Comparison of ENCODE assay signal across 8 cellular contexts in the genomic region with DNA sequence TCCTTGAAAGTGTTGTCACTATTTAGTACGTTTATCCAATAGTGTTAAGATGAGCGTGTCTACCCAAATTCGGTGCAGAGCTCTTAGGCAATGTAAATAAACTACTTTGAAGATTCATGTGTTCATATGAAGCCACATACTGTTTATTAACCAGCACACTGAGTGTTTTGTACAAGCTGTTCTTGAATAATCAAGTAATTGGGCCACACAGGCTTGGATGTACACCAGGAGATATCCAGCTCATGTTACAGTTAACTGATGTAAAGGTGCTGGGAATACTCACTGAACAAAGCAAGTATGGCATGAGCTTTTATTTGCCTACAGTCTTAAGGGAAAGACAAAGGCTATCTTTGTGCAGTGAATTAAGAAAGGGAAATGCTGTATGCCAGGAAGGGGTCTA. TPM values are rescaled to one million over a fixed set of nuclear protein-coding genes. Genes with fewer than 3 reads are reported as not detected.
DNase-seq lines count a peak whose midpoint lies in the region; TF ChIP-seq lines count a peak whose summit lies in the region.

No MANE protein-coding gene starts in this region.

- WGBS in sigmoid colon, 2 donors: 60 to 79% methylated on average over 3 of the region's 3 CpGs

- H3K36me3 ChIP-seq in SJCRH30 (0 out of 2 replicates have a peak, but pooled peaks cover 6% of the 10 kb centered on the region), sigmoid colon (no peaks in the 10 kb centered on the region)

- no peak for TF ChIP-seq POLR2A in sigmoid colon (IDR thresholded peaks at IDR 0.05)

- H3K9me3 ChIP-seq in SJCRH30 (replicated peaks) (no peaks in the 10 kb centered on the region), sigmoid colon (no peaks in the 10 kb centered on the region)

- H3K27ac ChIP-seq in SJCRH30 (peak overlapping the region; percentile 82), sigmoid colon (peak overlapping the region; percentile 86 to 92 (median 90))

- H3K4me1 ChIP-seq in SJCRH30: peaks cover 5% of the 10 kb centered on the region
- H3K4me1 ChIP-seq in sigmoid colon: peaks cover 0 to 37% (median 34%) of the 10 kb centered on the region in 4 donors

- H3K27me3 ChIP-seq in SJCRH30: no peaks in the 10 kb centered on the region
- H3K27me3 ChIP-seq in sigmoid colon: no peaks in the 10 kb centered on the region

- intact Hi-C loops in sigmoid colon (cut with DNase I): loop anchor here (10.0 kb wide), 1 partner anchor 200 kb away; the partner anchor contains the start of gene ARHGEF26

- no peak for TF ChIP-seq EP300 in sigmoid colon (IDR thresholded peaks at IDR 0.05)

- TF ChIP-seq CTCF in fibroblast of the aortic adventitia (IDR thresholded peaks at IDR 0.05; ENCODE audit: insufficient read depth, low read length): no peak
- TF ChIP-seq CTCF in sigmoid colon (IDR thresholded peaks at IDR 0.05): no peak

- peak overlapping the region; percentile 78 for H3K4me3 ChIP-seq in SJCRH30
- H3K4me3 ChIP-seq in fibroblast of the aortic adventitia (ENCODE audit: low read depth, low read length): peak overlapping the region; percentile 91
- peak overlapping the region; percentile 62 to 80 (median 76) for H3K4me3 ChIP-seq in sigmoid colon

- peak in 2 of 3 experiments; percentile 24 to 74 for DNase-seq in NCI-H1417 (lab: John Stamatoyannopoulos, UW)
- no peak for DNase-seq in NCI-H1417 treated with DMSO at 0.1 percent for 48 hours (lab: John Stamatoyannopoulos, UW)
- DNase-seq in SJCRH30: peak; percentile 7 to 41
- DNase-seq in fibroblast of the aortic adventitia (ENCODE audit: low read depth): no peak
- no peak for DNase-seq in sigmoid colon
- no peak for DNase-seq in SHP77 treated with DMSO at 0.1 percent for 48 hours (lab: John Stamatoyannopoulos, UW)
- no peak for DNase-seq in amniotic stem cell (lab: John Stamatoyannopoulos, UW)
- DNase-seq in stimulated activated naive CD4-positive, alpha-beta T cell treated with Interleukin-2 at 50 U/mL for 16 hours (lab: John Stamatoyannopoulos, UW): no peak

RNA-seq across cellular contexts. Expression of gene DHX36, which starts 0.6 kb away (rescaled TPM):
- total RNA-seq in SJCRH30 (2014; rRNA removed; shearing (Covaris generic)): 42.0 and 54.6 TPM in 2 replicates
- total RNA-seq in fibroblast of the aortic adventitia (ENCODE audit: low replicate concordance) (53.4 and 163 TPM in 2 replicates), sigmoid colon (10 to 100 TPM; 56.2 to 76.7 (median 64.5) TPM)
- polyA plus RNA-seq in sigmoid colon: 10 to 100 TPM in 2 of 3 donors, 1 to 10 TPM in 1; 8.4 to 25.1 (median 14.3) TPM

Comparison
In these comparisons a context has a peak if more than half of its experiments do, and no peak if none do; other contexts are left out.
1. DNase-seq: peak in NCI-H1417 (2 of 3) and SJCRH30 (2 of 2); none in NCI-H1417 treated with DMSO at 0.1 percent for 48 hours (single experiment), fibroblast of the aortic adventitia (single experiment), sigmoid colon (single experiment), SHP77 treated with DMSO at 0.1 percent for 48 hours (single experiment), amniotic stem cell (single experiment) and stimulated activated naive CD4-positive, alpha-beta T cell treated with Interleukin-2 at 50 U/mL for 16 hours (single experiment).
2. Peak in every context shown above with its lines, with median percentiles within 50 percentile points of each other: H3K4me3 ChIP-seq.